ENCODE assay signal across 1 cellular context in genomic region chr10:100344386-100344785, GRCh38.
TF ChIP-seq lines count a peak whose summit lies in the region.

No MANE protein-coding gene starts in this region.

TF ChIP-seq in WTC11, 78 proteins besides CTCF, POLR2A, EP300 and RAD21 (continued from another document):
- TF ChIP-seq SMAD4 (CRISPR knock-in tag; IDR thresholded peaks at IDR 0.05), result no peak
- no peak for TF ChIP-seq STAT6 (CRISPR knock-in tag; conservative IDR thresholded peaks at IDR 0.05; ENCODE audit: low read depth)
- TF ChIP-seq, protein P1, sequence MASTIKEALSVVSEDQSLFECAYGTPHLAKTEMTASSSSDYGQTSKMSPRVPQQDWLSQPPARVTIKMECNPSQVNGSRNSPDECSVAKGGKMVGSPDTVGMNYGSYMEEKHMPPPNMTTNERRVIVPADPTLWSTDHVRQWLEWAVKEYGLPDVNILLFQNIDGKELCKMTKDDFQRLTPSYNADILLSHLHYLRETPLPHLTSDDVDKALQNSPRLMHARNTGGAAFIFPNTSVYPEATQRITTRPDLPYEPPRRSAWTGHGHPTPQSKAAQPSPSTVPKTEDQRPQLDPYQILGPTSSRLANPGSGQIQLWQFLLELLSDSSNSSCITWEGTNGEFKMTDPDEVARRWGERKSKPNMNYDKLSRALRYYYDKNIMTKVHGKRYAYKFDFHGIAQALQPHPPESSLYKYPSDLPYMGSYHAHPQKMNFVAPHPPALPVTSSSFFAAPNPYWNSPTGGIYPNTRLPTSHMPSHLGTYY (CRISPR knock-in tag; IDR thresholded peaks at IDR 0.05), result no peak
- TF ChIP-seq ZNF532 (CRISPR knock-in tag; IDR thresholded peaks at IDR 0.05; ENCODE audit: borderline replicate concordance), result no peak
- no peak for TF ChIP-seq ETV6 (CRISPR knock-in tag; IDR thresholded peaks at IDR 0.05)
- TF ChIP-seq ESRRA (CRISPR knock-in tag; IDR thresholded peaks at IDR 0.05; ENCODE audit: borderline replicate concordance), result no peak
- no peak for TF ChIP-seq CREM (CRISPR knock-in tag; IDR thresholded peaks at IDR 0.05)
- TF ChIP-seq ZNF121 (CRISPR knock-in tag; IDR thresholded peaks at IDR 0.05), result no peak
